In genomic region chr2:124602759-124603158, GRCh38 we compare ENCODE assay signal across 3 cellular contexts.
TF ChIP-seq lines count a peak whose summit lies in the region.

No MANE protein-coding gene starts in this region.

TF ChIP-seq in HepG2, 621 proteins besides CTCF, POLR2A, EP300 and RAD21:
- peak; percentile 92 for TF ChIP-seq HNRNPK (IDR thresholded peaks at IDR 0.05; ENCODE audit: low read depth, low read length, poor library complexity, severe bottlenecking)
- TF ChIP-seq ZNF878 (CRISPR knock-in tag; IDR thresholded peaks at IDR 0.05), result no peak
- peak; percentile 76; the same call in 1 of the 2 replicates for TF ChIP-seq PCBP1 (IDR thresholded peaks at IDR 0.05; ENCODE audit: borderline replicate concordance, low read depth, low read length)
- no peak for TF ChIP-seq ZNF883 (CRISPR knock-in tag; IDR thresholded peaks at IDR 0.05; ENCODE audit: not compliant biosample characterization)

TF ChIP-seq in IMR-90, 13 proteins besides CTCF, POLR2A, EP300 and RAD21:
- TF ChIP-seq SMC3 (IDR thresholded peaks at IDR 0.05; ENCODE audit: low read depth, low read length), result no peak
- no peak for TF ChIP-seq RCOR1 (IDR thresholded peaks at IDR 0.05; ENCODE audit: insufficient replicate concordance, low read length)
- TF ChIP-seq RFX5 (IDR thresholded peaks at IDR 0.05; ENCODE audit: low read depth, low read length), result no peak
- TF ChIP-seq ELK1 (IDR thresholded peaks at IDR 0.05; ENCODE audit: borderline replicate concordance, low read depth, low read length), result no peak
- no peak for TF ChIP-seq MXI1 (IDR thresholded peaks at IDR 0.05; ENCODE audit: borderline replicate concordance, low read depth, low read length)
- no peak for TF ChIP-seq FOS (IDR thresholded peaks at IDR 0.05; ENCODE audit: low read depth, low read length)
- no peak for TF ChIP-seq MAZ (IDR thresholded peaks at IDR 0.05; ENCODE audit: borderline replicate concordance, low read depth, low read length)
TF ChIP-seq in IMR-90: peak in this region for 0.

TF ChIP-seq in K562, 482 proteins besides CTCF, POLR2A, EP300 and RAD21:
- TF ChIP-seq BRD4 (IDR thresholded peaks at IDR 0.05), result no peak
- peak; percentile 16 for TF ChIP-seq HNRNPK (IDR thresholded peaks at IDR 0.05; ENCODE audit: low read depth, low read length, poor library complexity, severe bottlenecking)
